ENCODE assay signal across 1 cellular context in genomic region chr4:139301821-139302611, GRCh38.
A peak's percentile ranks its signal among the peaks of the same experiment; 100 is the strongest.
TF ChIP-seq lines count a peak whose summit lies in the region.

Gene NDUFC1 (minus strand): TSS chr4:139302477. CDS start chr4:139295798, 6,679 bp downstream.

TF ChIP-seq in K562, 482 proteins besides CTCF, POLR2A, EP300 and RAD21 (continued from another document and continues in another):
- peak; percentile 63 for TF ChIP-seq VEZF1 (CRISPR knock-in tag; IDR thresholded peaks at IDR 0.05)
- no peak for TF ChIP-seq ZNF589 (CRISPR knock-in tag; IDR thresholded peaks at IDR 0.05; ENCODE audit: low read depth)
- no peak for TF ChIP-seq SMAD3 (CRISPR knock-in tag; conservative IDR thresholded peaks at IDR 0.05)
- TF ChIP-seq CHD4 (IDR thresholded peaks at IDR 0.05; ENCODE audit: insufficient read depth, insufficient replicate concordance, low read depth, low read length, poor library complexity, severe bottlenecking), result no peak
- no peak for TF ChIP-seq NR2F6 (CRISPR knock-in tag; IDR thresholded peaks at IDR 0.05)
- TF ChIP-seq DMBX1 (CRISPR knock-in tag; IDR thresholded peaks at IDR 0.05; ENCODE audit: borderline replicate concordance), result no peak
- TF ChIP-seq ELF2 (CRISPR knock-in tag; IDR thresholded peaks at IDR 0.05), result no peak
- 0 out of 2 replicates have a peak, but pooled peaks have one; percentile 20 for TF ChIP-seq POLR2AphosphoS5 (IDR thresholded peaks at IDR 0.05; ENCODE audit: control insufficient read depth, insufficient read depth, low read depth, low read length)
- no peak for TF ChIP-seq CHD7 (IDR thresholded peaks at IDR 0.05; ENCODE audit: low read depth, low read length)
- TF ChIP-seq ZNF3 (CRISPR knock-in tag; IDR thresholded peaks at IDR 0.05), result no peak
- TF ChIP-seq CTBP1 (IDR thresholded peaks at IDR 0.05; ENCODE audit: borderline replicate concordance), result peak; percentile 60
- no peak for TF ChIP-seq NONO (IDR thresholded peaks at IDR 0.05; ENCODE audit: low read depth in 2 of 2, low read length in 1 of 2)
- no peak for TF ChIP-seq SFPQ (IDR thresholded peaks at IDR 0.05; ENCODE audit: low read depth, low read length)
- no peak for TF ChIP-seq SOX6 (IDR thresholded peaks at IDR 0.05)
- TF ChIP-seq NCOA6 (IDR thresholded peaks at IDR 0.05), result no peak
- no peak for TF ChIP-seq CREB3 (tag; conservative IDR thresholded peaks at IDR 0.05; ENCODE audit: low read depth)
- no peak; the same call in 1 of the 2 replicates for TF ChIP-seq ZNF133 (CRISPR knock-in tag; IDR thresholded peaks at IDR 0.05)
- no peak for TF ChIP-seq BCL6 (CRISPR knock-in tag; IDR thresholded peaks at IDR 0.05)
- no peak for TF ChIP-seq CREBBP (IDR thresholded peaks at IDR 0.05; ENCODE audit: low read depth, low read length)
- TF ChIP-seq CHAMP1 (IDR thresholded peaks at IDR 0.05), result no peak
- no peak for TF ChIP-seq ZNF24 (IDR thresholded peaks at IDR 0.05)
- TF ChIP-seq CREM (IDR thresholded peaks at IDR 0.05; ENCODE audit: low read depth), result peak; percentile 28; the same call in 1 of the 2 replicates
- no peak for TF ChIP-seq ARID4B (CRISPR knock-in tag; IDR thresholded peaks at IDR 0.05)
- no peak for TF ChIP-seq IRF9 (tag; IDR thresholded peaks at IDR 0.05)
- no peak for TF ChIP-seq ZC3H8 (IDR thresholded peaks at IDR 0.05)
